ENCODE assay signal across 1 cellular context in genomic region chr17:35764123-35764991, GRCh38.
TF ChIP-seq lines count a peak whose summit lies in the region.

No MANE protein-coding gene starts in this region.

TF ChIP-seq in HepG2, 621 proteins besides CTCF, POLR2A, EP300 and RAD21 (continued from another document and continues in another):
- TF ChIP-seq PRMT3 (CRISPR knock-in tag; IDR thresholded peaks at IDR 0.05; ENCODE audit: borderline replicate concordance, low read depth) (peak; percentile 68; the same call in 1 of the 2 replicates), HMG20A (CRISPR knock-in tag; IDR thresholded peaks at IDR 0.05; ENCODE audit: borderline replicate concordance) (0 out of 2 replicates have a peak, but pooled peaks have one; percentile 10), ZNF343 (CRISPR knock-in tag; IDR thresholded peaks at IDR 0.05) (peak; percentile 80), PHF8 (CRISPR knock-in tag; IDR thresholded peaks at IDR 0.05) (0 out of 2 replicates have a peak, but pooled peaks have one; percentile 50), ZBTB20 (CRISPR knock-in tag; IDR thresholded peaks at IDR 0.05; ENCODE audit: borderline replicate concordance, low read depth) (no peak), RBAK (CRISPR knock-in tag; IDR thresholded peaks at IDR 0.05) (no peak), CHD4 (IDR thresholded peaks at IDR 0.05; ENCODE audit: borderline replicate concordance, low read length) (no peak), LBX2 (CRISPR knock-in tag; IDR thresholded peaks at IDR 0.05; ENCODE audit: borderline replicate concordance) (peak; percentile 88; the same call in 1 of the 2 replicates), KLF15 (CRISPR knock-in tag; IDR thresholded peaks at IDR 0.05; ENCODE audit: borderline replicate concordance) (peak; percentile 78; the same call in 1 of the 2 replicates), SNAPC5 (CRISPR knock-in tag; IDR thresholded peaks at IDR 0.05; ENCODE audit: borderline replicate concordance) (no peak), ZGPAT (CRISPR knock-in tag; IDR thresholded peaks at IDR 0.05) (peak; percentile 86), NFAT5 (CRISPR knock-in tag; IDR thresholded peaks at IDR 0.05) (no peak; the same call in 1 of the 2 replicates), CCAR2 (optimal IDR thresholded peaks at IDR 0.05; ENCODE audit: low read depth, low read length) (no peak), TFDP2 (CRISPR knock-in tag; IDR thresholded peaks at IDR 0.05) (peak; percentile 85), FOXK2 (IDR thresholded peaks at IDR 0.05) (no peak), SOX6 (IDR thresholded peaks at IDR 0.05) (no peak), SOX6 (CRISPR knock-in tag; IDR thresholded peaks at IDR 0.05) (peak; percentile 65), ZNF737 (CRISPR knock-in tag; IDR thresholded peaks at IDR 0.05; ENCODE audit: borderline replicate concordance) (no peak), PLSCR1 (CRISPR knock-in tag; IDR thresholded peaks at IDR 0.05; ENCODE audit: borderline replicate concordance) (no peak), KDM1A (CRISPR knock-in tag; IDR thresholded peaks at IDR 0.05) (no peak), ZNF879 (CRISPR knock-in tag; IDR thresholded peaks at IDR 0.05) (0 out of 2 replicates have a peak, but pooled peaks have one; percentile 71), KIAA2018 (CRISPR knock-in tag; IDR thresholded peaks at IDR 0.05; ENCODE audit: borderline replicate concordance) (no peak), ZNF646 (CRISPR knock-in tag; IDR thresholded peaks at IDR 0.05) (no peak), TMF1 (CRISPR knock-in tag; IDR thresholded peaks at IDR 0.05; ENCODE audit: low read depth) (peak; percentile 67; the same call in 1 of the 2 replicates), ARHGAP35 (CRISPR knock-in tag; IDR thresholded peaks at IDR 0.05; ENCODE audit: borderline replicate concordance) (0 out of 2 replicates have a peak, but pooled peaks have one; percentile 67), REXO4 (CRISPR knock-in tag; IDR thresholded peaks at IDR 0.05; ENCODE audit: borderline replicate concordance) (no peak), ZNF510 (CRISPR knock-in tag; IDR thresholded peaks at IDR 0.05; ENCODE audit: low read depth) (0 out of 2 replicates have a peak, but pooled peaks have one; percentile 68), ZNF766 (CRISPR knock-in tag; IDR thresholded peaks at IDR 0.05; ENCODE audit: borderline replicate concordance) (0 out of 2 replicates have a peak, but pooled peaks have one; percentile 78), TSC22D2 (CRISPR knock-in tag; IDR thresholded peaks at IDR 0.05; ENCODE audit: borderline replicate concordance) (0 out of 2 replicates have a peak, but pooled peaks have one; percentile 72), MAFG (CRISPR knock-in tag; IDR thresholded peaks at IDR 0.05) (no peak), HCFC1 (IDR thresholded peaks at IDR 0.05; ENCODE audit: low read depth, low read length) (no peak), ZNF549 (CRISPR knock-in tag; IDR thresholded peaks at IDR 0.05) (no peak)
